ENCODE assay signal across 8 cellular contexts in the genomic region with DNA sequence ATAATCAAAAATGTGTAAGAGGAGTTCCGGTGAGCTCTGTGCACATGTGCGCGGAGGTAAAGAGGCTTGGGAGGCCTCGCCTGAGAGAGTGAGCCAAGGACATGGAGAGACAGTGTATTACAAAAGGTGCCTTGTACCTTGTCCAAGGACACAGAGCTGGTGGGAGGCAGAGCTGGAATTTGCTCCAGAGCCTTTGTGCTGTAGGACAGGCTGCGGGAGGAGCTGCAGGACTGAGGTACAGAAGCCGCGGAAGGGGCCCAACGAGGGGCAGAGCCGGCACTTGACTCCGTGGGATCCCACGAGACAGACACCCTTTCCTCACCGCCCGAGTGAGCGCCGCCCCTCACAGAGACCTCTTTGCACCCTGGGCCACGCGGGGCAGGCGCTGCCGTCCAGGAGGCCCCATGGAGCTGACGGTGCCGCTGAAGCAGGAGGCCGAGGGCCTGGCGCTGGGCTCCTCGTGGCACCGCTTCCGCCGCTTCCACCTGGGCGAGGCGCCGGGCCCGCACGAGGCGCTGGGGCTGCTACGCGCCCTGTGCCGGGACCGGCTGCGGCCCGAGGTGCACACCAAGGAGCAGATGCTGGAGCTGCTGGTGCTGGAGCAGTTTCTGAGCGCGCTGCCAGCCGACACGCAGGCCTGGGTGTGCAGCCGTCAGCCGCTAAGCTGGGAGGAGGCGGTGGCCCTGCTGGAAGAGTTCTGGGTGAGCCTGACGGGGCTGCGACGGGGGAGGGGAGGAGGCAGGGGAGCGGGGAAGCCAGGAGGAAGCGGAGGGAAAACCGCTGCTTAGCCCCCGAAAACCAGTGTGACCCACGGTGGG.
A peak's percentile ranks its signal among the peaks of the same experiment; 100 is the strongest.
DNase-seq lines count a peak whose midpoint lies in the region; ATAC-seq, FAIRE-seq and TF ChIP-seq lines count a peak whose summit lies in the region.

No MANE protein-coding gene starts in this region.

- no peaks in the 10 kb centered on the region for H3K9me2 ChIP-seq in MM.1S (replicated peaks; ENCODE audit: insufficient read depth, low read length)

- TF ChIP-seq RAD21 in GM12878 (IDR thresholded peaks at IDR 0.05; ENCODE audit: insufficient read depth, low read depth, low read length), result no peak

- ATAC-seq in GM12878 (no peak), HG03432 (IDR thresholded peaks at IDR 0.05; ENCODE audit: unreplicated experiment) (no peak), GM21619 (IDR thresholded peaks at IDR 0.05; ENCODE audit: unreplicated experiment) (no peak)

- no peak for TF ChIP-seq POLR2A in GM12878 (IDR thresholded peaks at IDR 0.05; ENCODE audit: low read depth, low read length)
- no peak for TF ChIP-seq POLR2A in stomach (IDR thresholded peaks at IDR 0.05)

- H3K9ac ChIP-seq in GM12878 (ENCODE audit: control insufficient read depth, insufficient read depth, low read length) (no peak overlapping the region), MM.1S (ENCODE audit: low read length) (no peak overlapping the region)

- POLR2A ChIA-PET in GM12878 (lab: Charles Lee), result no interaction called here

- no peaks in the 10 kb centered on the region for H3F3A ChIP-seq in MM.1S (ENCODE audit: insufficient read depth, low read length)

- no peak overlapping the region for H3K4me3 ChIP-seq in GM12878
- peak overlapping the region; percentile 39 to 43 (median 42) for H3K4me3 ChIP-seq in stomach
- no peak overlapping the region for H3K4me3 ChIP-seq in MM.1S (ENCODE audit: low read length)

- no peaks in the 10 kb centered on the region for H3K9me3 ChIP-seq in GM12878 (replicated peaks; ENCODE audit: control insufficient read depth, insufficient read depth, low read length)
- no peaks in the 10 kb centered on the region for H3K9me3 ChIP-seq in stomach
- H3K9me3 ChIP-seq in MM.1S (replicated peaks; ENCODE audit: insufficient read depth, low read length), result no peaks in the 10 kb centered on the region

- TF ChIP-seq CTCF in GM12878 (IDR thresholded peaks at IDR 0.05 in 2 of 3, conservative IDR thresholded peaks at IDR 0.05 in 1 of 3; ENCODE audit: control insufficient read depth in 2 of 3, extremely low read depth in 1 of 3, insufficient read depth in 1 of 3, low read depth in 3 of 3, low read length in 3 of 3) (no peak), stomach (IDR thresholded peaks at IDR 0.05) (no peak), MM.1S (IDR thresholded peaks at IDR 0.05; ENCODE audit: low read length) (no peak)

- H2AFZ ChIP-seq in GM12878 (ENCODE audit: control insufficient read depth, low read depth, low read length) (peak overlapping the region; percentile 55), MM.1S (ENCODE audit: low read length) (no peak overlapping the region)

- peak overlapping the region; percentile 13; the same call in 1 of the 2 replicates for H3K4me2 ChIP-seq in GM12878 (ENCODE audit: control insufficient read depth, insufficient read depth)
- no peak overlapping the region for H3K4me2 ChIP-seq in MM.1S (ENCODE audit: low read depth, low read length)

- TF ChIP-seq EP300 in GM12878 (IDR thresholded peaks at IDR 0.05; ENCODE audit: borderline replicate concordance in 1 of 2, control insufficient read depth in 1 of 2, low read depth in 2 of 2, low read length in 2 of 2), result no peak
- no peak for TF ChIP-seq EP300 in stomach (IDR thresholded peaks at IDR 0.05)

- no peak for FAIRE-seq in GM12878 (lab: Jason Lieb, UNC)

- no peak overlapping the region for H3K27ac ChIP-seq in GM12878 (ENCODE audit: control insufficient read depth, insufficient read depth)
- H3K27ac ChIP-seq in stomach, result peak overlapping the region in 4 of 5 donors; percentile 16 to 69 (median 54)
- H3K27ac ChIP-seq in MM.1S (ENCODE audit: low read length), result no peak overlapping the region

- RAD21 ChIA-PET in GM12878 (lab: Charles Lee; ENCODE audit: unreplicated experiment), result no interaction called here

- 82% methylated on average over 41 of the region's 54 CpGs for WGBS in GM12878 (ENCODE audit: insufficient coverage, insufficient replicate concordance, low lambda C conversion rate, missing lambda C conversion rate)
- 13 to 26% (median 22%) methylated on average over 20 to 54 of the region's 54 CpGs for WGBS in stomach, 5 donors

- H4K20me1 ChIP-seq in GM12878 (ENCODE audit: control insufficient read depth, insufficient read depth) (no peaks in the 10 kb centered on the region), MM.1S (ENCODE audit: insufficient read depth, low read length) (no peaks in the 10 kb centered on the region)

- DNase-seq in LHCN-M2 (ENCODE audit: low read depth) (peak; percentile 17), GM12878 (ENCODE audit: low read depth, low spot score) (no peak), islet precursor cell (peak; percentile 72), stomach (peak; percentile 33), MM.1S (no peak), NCI-H146 treated with DMSO at 0.1 percent for 48 hours (lab: John Stamatoyannopoulos, UW; ENCODE audit: unreplicated experiment) (no peak)

- intact Hi-C loops in GM12878 (cut with micrococcal nuclease; ENCODE audit: unreplicated experiment) (no loop called here), stomach (cut with DNase I; ENCODE audit: low total_unique reads) (no loop called here)

- no TSS peak for BruUV-seq in GM12878 (replicated peaks; lab: Mats Ljungman, UMichigan)

- H3K4me1 ChIP-seq in GM12878 (ENCODE audit: control insufficient read depth, insufficient read depth, low read length) (no peaks in the 10 kb centered on the region), stomach (peaks cover 4 to 14% (median 11%) of the 10 kb centered on the region in 4 donors), MM.1S (ENCODE audit: low read length) (no peaks in the 10 kb centered on the region)

- in situ Hi-C loops in GM12878 (cut with MboI), result no loop called here

- SMC1A ChIA-PET in GM12878 (lab: Charles Lee; ENCODE audit: uncharacterized antibody, unreplicated experiment), result no interaction called here

- H3K79me2 ChIP-seq in GM12878 (ENCODE audit: control insufficient read depth, insufficient read depth, low read length) (no peaks in the 10 kb centered on the region), MM.1S (ENCODE audit: low read length) (no peaks in the 10 kb centered on the region)

- no peaks in the 10 kb centered on the region for H3K27me3 ChIP-seq in GM12878 (replicated peaks in 1 of 2; ENCODE audit: control insufficient read depth in 2 of 2, insufficient read depth in 2 of 2, low read length in 1 of 2)
- H3K27me3 ChIP-seq in stomach, result peaks cover 0 to 4% (median 0%) of the 10 kb centered on the region in 3 donors
- no peaks in the 10 kb centered on the region for H3K27me3 ChIP-seq in MM.1S (replicated peaks; ENCODE audit: insufficient read depth, low read length)

- CTCF ChIA-PET in GM12878 (lab: Yijun Ruan, JAX), result interaction anchor here (1.0 kb wide), 1 partner anchor 10 kb away, joined by 3 read pairs; no protein-coding TSS in a partner anchor

- H3K36me3 ChIP-seq in GM12878 (ENCODE audit: control insufficient read depth in 2 of 2, insufficient read depth in 2 of 2, low read length in 1 of 2) (no peaks in the 10 kb centered on the region), stomach (no peaks in the 10 kb centered on the region), MM.1S (replicated peaks; ENCODE audit: insufficient read depth, low read length) (no peaks in the 10 kb centered on the region)

TF ChIP-seq in GM12878, 131 proteins besides CTCF, POLR2A, EP300 and RAD21 (continues in another document):
- TF ChIP-seq STAT3 (IDR thresholded peaks at IDR 0.05; ENCODE audit: low read depth, low read length) (no peak), FOXK2 (IDR thresholded peaks at IDR 0.05) (no peak), ZNF24 (IDR thresholded peaks at IDR 0.05) (no peak), NR2C1 (IDR thresholded peaks at IDR 0.05) (no peak), IKZF2 (IDR thresholded peaks at IDR 0.05) (no peak), SP1 (IDR thresholded peaks at IDR 0.05; ENCODE audit: low read depth, low read length) (no peak), ATF3 (IDR thresholded peaks at IDR 0.05; ENCODE audit: borderline replicate concordance, extremely low read depth, low read depth, low read length) (no peak), MTA3 (IDR thresholded peaks at IDR 0.05; ENCODE audit: borderline replicate concordance, low read length) (no peak), CBFB (IDR thresholded peaks at IDR 0.05; ENCODE audit: low read depth) (no peak)
- TF ChIP-seq, protein P1, sequence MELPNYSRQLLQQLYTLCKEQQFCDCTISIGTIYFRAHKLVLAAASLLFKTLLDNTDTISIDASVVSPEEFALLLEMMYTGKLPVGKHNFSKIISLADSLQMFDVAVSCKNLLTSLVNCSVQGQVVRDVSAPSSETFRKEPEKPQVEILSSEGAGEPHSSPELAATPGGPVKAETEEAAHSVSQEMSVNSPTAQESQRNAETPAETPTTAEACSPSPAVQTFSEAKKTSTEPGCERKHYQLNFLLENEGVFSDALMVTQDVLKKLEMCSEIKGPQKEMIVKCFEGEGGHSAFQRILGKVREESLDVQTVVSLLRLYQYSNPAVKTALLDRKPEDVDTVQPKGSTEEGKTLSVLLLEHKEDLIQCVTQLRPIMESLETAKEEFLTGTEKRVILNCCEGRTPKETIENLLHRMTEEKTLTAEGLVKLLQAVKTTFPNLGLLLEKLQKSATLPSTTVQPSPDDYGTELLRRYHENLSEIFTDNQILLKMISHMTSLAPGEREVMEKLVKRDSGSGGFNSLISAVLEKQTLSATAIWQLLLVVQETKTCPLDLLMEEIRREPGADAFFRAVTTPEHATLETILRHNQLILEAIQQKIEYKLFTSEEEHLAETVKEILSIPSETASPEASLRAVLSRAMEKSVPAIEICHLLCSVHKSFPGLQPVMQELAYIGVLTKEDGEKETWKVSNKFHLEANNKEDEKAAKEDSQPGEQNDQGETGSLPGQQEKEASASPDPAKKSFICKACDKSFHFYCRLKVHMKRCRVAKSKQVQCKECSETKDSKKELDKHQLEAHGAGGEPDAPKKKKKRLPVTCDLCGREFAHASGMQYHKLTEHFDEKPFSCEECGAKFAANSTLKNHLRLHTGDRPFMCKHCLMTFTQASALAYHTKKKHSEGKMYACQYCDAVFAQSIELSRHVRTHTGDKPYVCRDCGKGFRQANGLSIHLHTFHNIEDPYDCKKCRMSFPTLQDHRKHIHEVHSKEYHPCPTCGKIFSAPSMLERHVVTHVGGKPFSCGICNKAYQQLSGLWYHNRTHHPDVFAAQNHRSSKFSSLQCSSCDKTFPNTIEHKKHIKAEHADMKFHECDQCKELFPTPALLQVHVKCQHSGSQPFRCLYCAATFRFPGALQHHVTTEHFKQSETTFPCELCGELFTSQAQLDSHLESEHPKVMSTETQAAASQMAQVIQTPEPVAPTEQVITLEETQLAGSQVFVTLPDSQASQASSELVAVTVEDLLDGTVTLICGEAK (IDR thresholded peaks at IDR 0.05; ENCODE audit: borderline replicate concordance), result no peak

Comparison
In these comparisons a context has a peak if more than half of its experiments do, and no peak if none do; other contexts are left out.
1. DNase-seq: peak in LHCN-M2 (single experiment), islet precursor cell (single experiment) and stomach (single experiment); none in GM12878 (single experiment), MM.1S (single experiment) and NCI-H146 treated with DMSO at 0.1 percent for 48 hours (single experiment).
2. H3K27ac ChIP-seq: peak in stomach (4 of 5); none in GM12878 (single experiment) and MM.1S (single experiment).
3. H3K4me3 ChIP-seq: peak in stomach (4 of 4); none in GM12878 (single experiment) and MM.1S (single experiment).